In genomic region chr2:164388511-164388910, GRCh38 we compare ENCODE assay signal across 8 cellular contexts.
DNase-seq lines count a peak whose midpoint lies in the region; ATAC-seq lines count a peak whose summit lies in the region.

No MANE protein-coding gene starts in this region.

- DNase-seq in AG20443 (ENCODE audit: low spot score) (peak; percentile 73), Kasumi-1 (lab: John Stamatoyannopoulos, UW) (peak; percentile 91 to 94), foreskin melanocyte (peak; percentile 46), substantia nigra (lab: John Stamatoyannopoulos, UW) (no peak), T1000 (lab: John Stamatoyannopoulos, UW) (no peak)

- no peak overlapping the region for H3K27ac ChIP-seq in substantia nigra (ENCODE audit: low read depth, low read length, poor library complexity, severe bottlenecking)

- peak; percentile 94 for ATAC-seq in GM21737 (IDR thresholded peaks at IDR 0.05; ENCODE audit: unreplicated experiment)
- no peak for ATAC-seq in HG03045 (IDR thresholded peaks at IDR 0.05; ENCODE audit: unreplicated experiment)
- no peak for ATAC-seq in HG03039 (IDR thresholded peaks at IDR 0.05; ENCODE audit: unreplicated experiment)

Comparison
In these comparisons a context has a peak if more than half of its experiments do, and no peak if none do; other contexts are left out.
1. DNase-seq: peak in AG20443 (single experiment), Kasumi-1 (2 of 2) and foreskin melanocyte (single experiment); none in substantia nigra (0 of 49) and T1000 (single experiment).